ENCODE assay signal across 10 cellular contexts in the genomic region with DNA sequence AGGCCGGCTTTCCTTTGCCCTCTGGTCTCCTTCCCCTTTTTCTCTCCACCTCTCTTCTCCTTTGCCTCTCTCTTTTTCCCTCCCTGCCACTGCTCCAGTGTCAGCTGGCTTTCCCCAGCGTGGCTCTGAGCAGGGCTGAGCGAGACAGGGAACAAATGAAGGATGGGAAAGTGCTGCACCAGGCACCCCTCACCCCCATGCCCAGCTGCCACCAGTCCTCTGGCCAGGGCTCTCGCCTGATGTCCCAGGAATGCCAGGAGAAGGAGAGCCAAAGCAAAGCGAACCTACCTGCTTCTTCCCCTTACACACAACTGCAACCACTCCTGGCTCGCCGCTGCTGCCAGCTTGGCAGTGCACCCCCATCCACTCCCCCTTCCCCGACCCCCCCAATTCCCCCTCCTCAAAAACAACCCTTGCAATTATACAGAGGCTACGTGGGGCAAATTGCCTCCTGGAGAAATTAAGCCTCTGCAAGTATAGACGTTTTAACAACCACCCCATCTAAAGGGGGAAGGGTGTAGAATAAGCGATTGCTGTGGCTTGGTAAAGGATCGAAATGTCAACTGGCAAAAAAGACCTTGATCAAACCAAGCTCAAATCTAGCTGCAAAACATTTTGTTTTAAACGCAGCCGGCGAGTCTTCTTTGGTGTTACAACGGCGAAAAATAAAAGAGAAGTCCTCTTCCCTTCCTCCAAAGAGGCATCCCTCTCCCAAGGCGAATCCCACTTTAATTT. TPM values are rescaled to one million over a fixed set of nuclear protein-coding genes. Genes with fewer than 3 reads are reported as not detected.
DNase-seq lines count a peak whose midpoint lies in the region; ATAC-seq and TF ChIP-seq lines count a peak whose summit lies in the region.
"Had no signal": no experiment of that assay in that cellular context is flagged by ENCODE, and none has a peak within 500 bp of the region (broad histone marks: within the 10 kb centered on the region; RNA-seq: fewer than 3 reads in every experiment).

No MANE protein-coding gene starts in this region.

- intact Hi-C loops in transverse colon (cut with DNase I; ENCODE audit: low total_unique reads), result no loop called here

- peaks cover 61% of the 10 kb centered on the region for H3K36me3 Mint-ChIP-seq in activated CD8-positive, alpha-beta T cell treated with anti-CD3 and anti-CD28 coated beads, Interleukin-2, amount 10 ng/mL, durations not matched to agents 7 days and 5 days (ENCODE audit: low read depth)

- H3K4me1 ChIP-seq in iPS-18a (ENCODE audit: control insufficient read depth, low read depth, low read length) (peaks cover 23% of the 10 kb centered on the region), transverse colon (peaks cover 12 to 44% (median 36%) of the 10 kb centered on the region in 4 donors)

- TF ChIP-seq EP300 in transverse colon (IDR thresholded peaks at IDR 0.05; ENCODE audit: low read depth), result no peak

- TF ChIP-seq CTCF in transverse colon (IDR thresholded peaks at IDR 0.05), result no peak

- peak; percentile 69 for DNase-seq in activated effector memory CD4-positive, alpha-beta T cell treated with anti-CD3 and anti-CD28 coated beads, Interleukin-2, amount 50 U/mL, for 16 hours
- no peak for DNase-seq in activated effector memory CD4-positive, alpha-beta T cell treated with Interleukin-2 at 50 U/mL for 16 hours
- DNase-seq in activated CD8-positive, alpha-beta T cell treated with anti-CD3 and anti-CD28 coated beads, Interleukin-2, amount 10 ng/mL, durations not matched to agents 7 days and 5 days, result no peak
- DNase-seq in transverse colon (no peak), T1000 (lab: John Stamatoyannopoulos, UW) (no peak), GM19238 (ENCODE audit: insufficient read length, low spot score) (no peak)
- no peak for DNase-seq in stimulated activated CD4-positive, alpha-beta T cell treated with anti-CD3 and anti-CD28 coated beads, Interleukin-4, amount 100 ng/mL, for 24 hours
- DNase-seq: hypothalamus had no signal

- H3K4me1 Mint-ChIP-seq in activated CD8-positive, alpha-beta T cell treated with anti-CD3 and anti-CD28 coated beads, Interleukin-2, amount 10 ng/mL, durations not matched to agents 7 days and 5 days (ENCODE audit: low read depth), result peaks cover 44% of the 10 kb centered on the region

- H3K9me3 ChIP-seq in iPS-18a (ENCODE audit: control insufficient read depth, low read depth, low read length) (no peaks in the 10 kb centered on the region), transverse colon (no peaks in the 10 kb centered on the region)

- TF ChIP-seq POLR2A in transverse colon (IDR thresholded peaks at IDR 0.05), result no peak

- CTCF ChIA-PET in activated CD8-positive, alpha-beta T cell treated with anti-CD3 and anti-CD28 coated beads, Interleukin-2, amount 10 ng/mL, durations not matched to agents 7 days and 5 days (lab: Charles Lee), result interaction anchor here (0.9 to 13.9 kb wide), 9 partner anchors 11 to 1130 kb away, joined by 3 to 373 read pairs (median 24); no protein-coding TSS in a partner anchor

- H3K9me3 Mint-ChIP-seq in activated CD8-positive, alpha-beta T cell treated with anti-CD3 and anti-CD28 coated beads, Interleukin-2, amount 10 ng/mL, durations not matched to agents 7 days and 5 days (ENCODE audit: insufficient read depth), result no peaks in the 10 kb centered on the region

- ATAC-seq in activated CD8-positive, alpha-beta T cell treated with anti-CD3 and anti-CD28 coated beads, Interleukin-2, amount 10 ng/mL, durations not matched to agents 7 days and 5 days, result no peak
- ATAC-seq: sciatic nerve had no signal

- H3K27ac ChIP-seq in iPS-18a (ENCODE audit: low read length), result no peak overlapping the region
- H3K27ac ChIP-seq in transverse colon, result peak overlapping the region; percentile 23 to 80 (median 52)

- H3K36me3 ChIP-seq in iPS-18a (ENCODE audit: control insufficient read depth, low read depth, low read length), result no peaks in the 10 kb centered on the region
- H3K36me3 ChIP-seq in transverse colon, result no peaks in the 10 kb centered on the region

- H3K4me3 Mint-ChIP-seq in activated CD8-positive, alpha-beta T cell treated with anti-CD3 and anti-CD28 coated beads, Interleukin-2, amount 10 ng/mL, durations not matched to agents 7 days and 5 days, result peak overlapping the region; percentile 88

- POLR2A ChIA-PET in activated CD8-positive, alpha-beta T cell treated with anti-CD3 and anti-CD28 coated beads, Interleukin-2, amount 10 ng/mL, durations not matched to agents 7 days and 5 days (lab: Charles Lee), result interaction anchor here (0.5 to 20.3 kb wide), 13 partner anchors 7 to 1291 kb away, joined by 3 to 767 read pairs (median 6); no protein-coding TSS in a partner anchor

- H3K27me3 ChIP-seq in iPS-18a (ENCODE audit: control insufficient read depth, insufficient read depth, low read length) (peaks cover 79% of the 10 kb centered on the region), transverse colon (peaks cover 81% of the 10 kb centered on the region)

- in situ Hi-C loops in transverse colon (cut with MboI; ENCODE audit: low pct_ligation_motif_present in 1 of 4, low pct_unique_long_range_greater_than_20kb in 1 of 4, low sequenced_read_pairs in 3 of 4), result loop anchor here in 3 of 4 donors (25.0 kb wide), 3 partner anchors 1107 to 1282 kb away; no protein-coding TSS in a partner anchor

- 27 to 32% methylated on average over 10 to 18 of the region's 18 CpGs for WGBS in transverse colon (ENCODE audit: low coverage in 1 of 2), 2 donors

- H3K4me3 ChIP-seq in iPS-18a (ENCODE audit: low read length) (peak overlapping the region; percentile 74), transverse colon (peak overlapping the region in 2 of 4 donors; percentile 48 to 66)

- H3K27ac Mint-ChIP-seq in activated CD8-positive, alpha-beta T cell treated with anti-CD3 and anti-CD28 coated beads, Interleukin-2, amount 10 ng/mL, durations not matched to agents 7 days and 5 days, result peak overlapping the region; percentile 98

- peak overlapping the region; percentile 12 for H3K9ac ChIP-seq in iPS-18a (ENCODE audit: low read length)

- no peaks in the 10 kb centered on the region for H3K27me3 Mint-ChIP-seq in activated CD8-positive, alpha-beta T cell treated with anti-CD3 and anti-CD28 coated beads, Interleukin-2, amount 10 ng/mL, durations not matched to agents 7 days and 5 days (ENCODE audit: low read depth)

RNA-seq across cellular contexts. Expression of gene BCL11B, which starts 3.1 kb away (rescaled TPM):
- total RNA-seq in activated CD8-positive, alpha-beta T cell treated with anti-CD3 and anti-CD28 coated beads, Interleukin-2, amount 10 ng/mL, durations not matched to agents 7 days and 5 days, result 10 to 100 TPM; 68.6 to 70.6 TPM
- total RNA-seq in transverse colon, result 1 to 10 TPM in 3 of 4 donors, under 1 TPM in 1; 0.37 to 4.8 (median 3.7) TPM

Comparison
In these comparisons a context has a peak if more than half of its experiments do, and no peak if none do; other contexts are left out.
1. RNA of gene BCL11B, which starts 3.1 kb away (total RNA-seq): 68.6 to 70.6 TPM in activated CD8-positive, alpha-beta T cell treated with anti-CD3 and anti-CD28 coated beads, Interleukin-2, amount 10 ng/mL, durations not matched to agents 7 days and 5 days; 0.37 to 4.8 TPM in transverse colon; every median in the first group is over 10 times any median in the second.